Comparison of ENCODE assay signal across 9 cellular contexts in the genomic region with DNA sequence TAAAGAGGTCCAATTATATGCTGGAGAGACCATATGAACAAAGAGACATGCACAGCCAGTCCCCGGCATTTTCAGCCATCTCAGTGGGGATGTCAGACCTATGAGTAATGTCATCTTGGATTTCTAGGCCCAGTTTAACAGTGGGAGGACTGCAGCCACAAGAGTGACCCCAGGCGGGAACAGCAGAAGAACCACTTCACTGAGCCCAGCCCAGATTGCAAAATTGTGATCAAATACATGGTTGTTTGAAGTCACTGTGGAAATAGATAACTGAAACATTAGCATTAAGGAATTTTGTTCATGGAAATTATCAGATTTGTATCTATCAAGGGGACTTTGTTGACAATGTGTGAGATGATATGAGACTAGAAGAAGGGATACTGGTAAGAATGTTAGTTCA. TPM values are rescaled to one million over a fixed set of nuclear protein-coding genes. Genes with fewer than 3 reads are reported as not detected.
"Had no signal": no experiment of that assay in that cellular context is flagged by ENCODE, and none has a peak within 500 bp of the region (broad histone marks: within the 10 kb centered on the region; RNA-seq: fewer than 3 reads in every experiment).

No MANE protein-coding gene starts in this region.

- DNase-seq: GDM1, GF-D8 had no signal

- H3K4me3 ChIP-seq: GM12878 had no signal

- ATAC-seq: GM12878 had no signal

- FAIRE-seq: G401.6, GM12878, GM12891, GM12892, GM18507, GM19239 had no signal

RNA-seq across cellular contexts. Expression of gene C9orf57, which starts 42.1 kb away (rescaled TPM):
- total RNA-seq: G401, GM12878 had no signal

RNA-seq across cellular contexts. Expression of gene GDA, which starts 46.7 kb away (rescaled TPM):
- total RNA-seq: G401 had no signal
